Comparison of ENCODE assay signal across 8 cellular contexts in genomic region chr19:55256562-55257460, GRCh38. TPM values are rescaled to one million over a fixed set of nuclear protein-coding genes. Genes with fewer than 3 reads are reported as not detected.
DNase-seq lines count a peak whose midpoint lies in the region; ATAC-seq and TF ChIP-seq lines count a peak whose summit lies in the region.

No MANE protein-coding gene starts in this region.

- intact Hi-C loops in CD14-positive monocyte (cut with micrococcal nuclease), result loop anchor here (5.0 to 10.0 kb wide), 2 partner anchors 40 to 142 kb away; partner anchors contain the start of gene PPP1R12C (in 1 of the 2)
- intact Hi-C loops in dendritic cell treated with granulocyte-macrophage colony-stimulating factor and Interleukin-4, amounts not matched to agents 40 ng/mL and 50 ng/mL, for 4 days (cut with micrococcal nuclease), result no loop called here

- POLR2A ChIA-PET in GM10248 (lab: Yijun Ruan, JAX), result interaction anchor here (0.6 to 1.3 kb wide), 2 partner anchors 19 to 149 kb away, joined by 4 to 6 read pairs; no protein-coding TSS in a partner anchor

- H3K9me3 Mint-ChIP-seq in CD14-positive monocyte, result peaks cover 0 to 2% (median 0%) of the 10 kb centered on the region in 7 donors
- H3K9me3 Mint-ChIP-seq in dendritic cell treated with granulocyte-macrophage colony-stimulating factor and Interleukin-4, amounts not matched to agents 40 ng/mL and 50 ng/mL, for 4 days, result peaks cover 1% of the 10 kb centered on the region
- no peaks in the 10 kb centered on the region for H3K9me3 Mint-ChIP-seq in nephron progenitor cell

- no peak for DNase-seq in CD14-positive monocyte (ENCODE audit: low spot score)
- DNase-seq in NB4 (ENCODE audit: low read depth), result peak; percentile 43
- DNase-seq in nephron progenitor cell, result no peak
- no peak for DNase-seq in GM10248 (ENCODE audit: extremely low spot score)
- no peak for DNase-seq in NCI-H2107 (lab: John Stamatoyannopoulos, UW)
- DNase-seq in NCI-H187 (lab: John Stamatoyannopoulos, UW), result no peak

- no peak for TF ChIP-seq POLR2A in NB4 (IDR thresholded peaks at IDR 0.05; ENCODE audit: extremely low read depth, insufficient read length)

- ATAC-seq in HG02642 (IDR thresholded peaks at IDR 0.05; ENCODE audit: poor library complexity, unreplicated experiment), result no peak

- H3K27me3 Mint-ChIP-seq in CD14-positive monocyte (ENCODE audit: low read depth in 3 of 3) (no peaks in the 10 kb centered on the region), nephron progenitor cell (ENCODE audit: low read depth, poor library complexity) (no peaks in the 10 kb centered on the region)
- no peaks in the 10 kb centered on the region for H3K27me3 Mint-ChIP-seq in dendritic cell treated with granulocyte-macrophage colony-stimulating factor and Interleukin-4, amounts not matched to agents 40 ng/mL and 50 ng/mL, for 4 days

- H3K36me3 Mint-ChIP-seq in CD14-positive monocyte (peaks cover 4 to 10% of the 10 kb centered on the region in 2 donors), nephron progenitor cell (ENCODE audit: low read depth) (no peaks in the 10 kb centered on the region)
- peaks cover 40% of the 10 kb centered on the region for H3K36me3 Mint-ChIP-seq in dendritic cell treated with granulocyte-macrophage colony-stimulating factor and Interleukin-4, amounts not matched to agents 40 ng/mL and 50 ng/mL, for 4 days (ENCODE audit: low read depth)

- peak overlapping the region; percentile 98 to 100 for H3K4me3 Mint-ChIP-seq in CD14-positive monocyte
- peak overlapping the region; percentile 93 for H3K4me3 Mint-ChIP-seq in dendritic cell treated with granulocyte-macrophage colony-stimulating factor and Interleukin-4, amounts not matched to agents 40 ng/mL and 50 ng/mL, for 4 days
- peak overlapping the region; percentile 97 for H3K4me3 Mint-ChIP-seq in nephron progenitor cell

- TF ChIP-seq CTCF in CD14-positive monocyte (IDR thresholded peaks at IDR 0.05) (no peak), NB4 (IDR thresholded peaks at IDR 0.05; ENCODE audit: low read depth, low read length) (no peak), nephron progenitor cell (IDR thresholded peaks at IDR 0.05) (no peak), GM10248 (IDR thresholded peaks at IDR 0.05; ENCODE audit: control extremely low read depth, extremely low read depth, low read depth, missing control alignments) (no peak)

- peak overlapping the region; percentile 88 for H3K4me3 ChIP-seq in NB4 (ENCODE audit: low read depth, low read length)

- CTCF ChIA-PET in GM10248 (lab: Yijun Ruan, JAX), result interaction anchor here (0.8 to 3.6 kb wide), 8 partner anchors 11 to 211 kb away, joined by 3 to 12 read pairs (median 4); no protein-coding TSS in a partner anchor

- H3K4me1 Mint-ChIP-seq in CD14-positive monocyte, result peaks cover 68% of the 10 kb centered on the region
- peaks cover 65% of the 10 kb centered on the region for H3K4me1 Mint-ChIP-seq in dendritic cell treated with granulocyte-macrophage colony-stimulating factor and Interleukin-4, amounts not matched to agents 40 ng/mL and 50 ng/mL, for 4 days (ENCODE audit: low read depth)
- H3K4me1 Mint-ChIP-seq in nephron progenitor cell, result peaks cover 61% of the 10 kb centered on the region

- peak overlapping the region; percentile 94 to 99 (median 98) for H3K27ac Mint-ChIP-seq in CD14-positive monocyte
- peak overlapping the region; percentile 91 for H3K27ac Mint-ChIP-seq in dendritic cell treated with granulocyte-macrophage colony-stimulating factor and Interleukin-4, amounts not matched to agents 40 ng/mL and 50 ng/mL, for 4 days
- H3K27ac Mint-ChIP-seq in nephron progenitor cell, result no peak overlapping the region

RNA-seq across cellular contexts. Expression of gene PPP6R1, which starts 2.0 kb away (rescaled TPM):
- 10 to 100 TPM; 16.9 to 22.0 TPM for polyA plus RNA-seq in CD14-positive monocyte

RNA-seq across cellular contexts. Expression of gene HSPBP1, which starts 23.1 kb away (rescaled TPM):
- 10 to 100 TPM; 15.3 to 17.0 TPM for polyA plus RNA-seq in CD14-positive monocyte

RNA-seq across cellular contexts. Expression of gene BRSK1, which starts 27.0 kb away (rescaled TPM):
- not detected for polyA plus RNA-seq in CD14-positive monocyte

RNA-seq across cellular contexts. Expression of gene TMEM86B, which starts 28.2 kb away (rescaled TPM):
- polyA plus RNA-seq in CD14-positive monocyte, result under 1 TPM; 0.16 to 0.38 TPM

RNA-seq across cellular contexts. Expression of gene PTPRH, which starts 47.5 kb away (rescaled TPM):
- under 1 TPM in 1 of 2 donors, not detected in 1; 0.08 TPM for polyA plus RNA-seq in CD14-positive monocyte
